Comparison of ENCODE assay signal across 18 cellular contexts in genomic region chr15:27685638-27686037, GRCh38.
DNase-seq lines count a peak whose midpoint lies in the region; ATAC-seq and TF ChIP-seq lines count a peak whose summit lies in the region.
"Had no signal": no experiment of that assay in that cellular context is flagged by ENCODE, and none has a peak within 500 bp of the region (broad histone marks: within the 10 kb centered on the region; RNA-seq: fewer than 3 reads in every experiment).

No MANE protein-coding gene starts in this region.

- H3K36me3 Mint-ChIP-seq in GM23338 (ENCODE audit: low read depth): no peaks in the 10 kb centered on the region; the same call in 2 of the 3 replicates
- H3K36me3 Mint-ChIP-seq: CD4-positive, alpha-beta memory T cell had no signal

- ATAC-seq in GM23338 (no peak), gastroesophageal sphincter (no peak)

- H3K27me3 ChIP-seq in GM23338 (ENCODE audit: insufficient read depth) (no peaks in the 10 kb centered on the region), neural cell (ENCODE audit: insufficient read depth, low read depth, low read length) (no peaks in the 10 kb centered on the region), gastroesophageal sphincter (no peaks in the 10 kb centered on the region)

- H2AFZ ChIP-seq in GM23338 (0 out of 2 replicates have a peak overlapping the region, but pooled peaks have one; percentile 47), neural cell (ENCODE audit: low read depth, low read length) (no peak overlapping the region)

- H3K27ac Mint-ChIP-seq in GM23338: no peak overlapping the region
- H3K27ac Mint-ChIP-seq: CD4-positive, alpha-beta memory T cell; HFFc6 had no signal

- TF ChIP-seq EP300 in neural cell (conservative IDR thresholded peaks at IDR 0.05; ENCODE audit: poor library complexity, severe bottlenecking) (peak; percentile 99), gastroesophageal sphincter (IDR thresholded peaks at IDR 0.05) (no peak)

- H3K27ac ChIP-seq in GM23338 (ENCODE audit: low read depth) (no peak overlapping the region), coronary artery (no peak overlapping the region), neural cell (ENCODE audit: low read length) (peak overlapping the region; percentile 75), gastroesophageal sphincter (no peak overlapping the region), substantia nigra (ENCODE audit: low read depth, low read length, poor library complexity, severe bottlenecking) (no peak overlapping the region)

- H3K4me1 ChIP-seq in GM23338 (ENCODE audit: insufficient read depth) (no peaks in the 10 kb centered on the region), gastroesophageal sphincter (no peaks in the 10 kb centered on the region)
- H3K4me1 ChIP-seq: HAP-1 had no signal

- H3K27me3 Mint-ChIP-seq in GM23338 (ENCODE audit: insufficient read depth, low read depth, poor library complexity): no peaks in the 10 kb centered on the region
- H3K27me3 Mint-ChIP-seq: CD4-positive, alpha-beta memory T cell had no signal

- TF ChIP-seq CTCF in GM23338 (conservative IDR thresholded peaks at IDR 0.05; ENCODE audit: low read depth in 2 of 2): no peak
- no peak for TF ChIP-seq CTCF in coronary artery (IDR thresholded peaks at IDR 0.05)
- TF ChIP-seq CTCF in neural cell (IDR thresholded peaks at IDR 0.05; ENCODE audit: poor library complexity, severe bottlenecking): peak; percentile 50
- no peak for TF ChIP-seq CTCF in gastroesophageal sphincter (IDR thresholded peaks at IDR 0.05)

- H3K9me3 Mint-ChIP-seq in GM23338: no peaks in the 10 kb centered on the region; the same call in 1 of the 3 replicates

- WGBS in gastroesophageal sphincter (ENCODE audit: low coverage in 1 of 2), 2 donors: 90 to 93% methylated on average over 5 to 6 of the region's 6 CpGs

- H3K9me3 ChIP-seq in neural cell (ENCODE audit: low read length) (no peaks in the 10 kb centered on the region), gastroesophageal sphincter (no peaks in the 10 kb centered on the region)
- H3K9me3 ChIP-seq: HAP-1 had no signal

- peak; percentile 64 for TF ChIP-seq RAD21 in neural cell (conservative IDR thresholded peaks at IDR 0.05)

- H3K79me2 ChIP-seq in GM23338 (replicated peaks; ENCODE audit: insufficient read depth) (no peaks in the 10 kb centered on the region), neural cell (replicated peaks; ENCODE audit: insufficient read depth, low read length) (no peaks in the 10 kb centered on the region)

- H3K4me2 ChIP-seq in GM23338 (no peak overlapping the region), neural cell (ENCODE audit: low read length) (no peak overlapping the region)

- no peak overlapping the region for H3K4me3 ChIP-seq in GM23338
- H3K4me3 ChIP-seq in coronary artery: no peak overlapping the region
- H3K4me3 ChIP-seq in neural cell (ENCODE audit: low read length): peak overlapping the region; percentile 31
- no peak overlapping the region for H3K4me3 ChIP-seq in gastroesophageal sphincter
- H3K4me3 ChIP-seq: HAP-1 had no signal

- TF ChIP-seq POLR2A in gastroesophageal sphincter (IDR thresholded peaks at IDR 0.05): no peak

- H3K4me3 Mint-ChIP-seq in GM23338: no peak overlapping the region
- H3K4me3 Mint-ChIP-seq: CD4-positive, alpha-beta memory T cell; HFFc6 had no signal

- H3K9ac ChIP-seq in neural cell (ENCODE audit: low read length): peak overlapping the region; percentile 26

- H4K20me1 ChIP-seq in GM23338 (replicated peaks; ENCODE audit: insufficient read depth) (no peaks in the 10 kb centered on the region), neural cell (ENCODE audit: insufficient read depth) (no peaks in the 10 kb centered on the region)

- no peaks in the 10 kb centered on the region for H3F3A ChIP-seq in GM23338 (replicated peaks; ENCODE audit: low read depth)
- peaks cover 3% of the 10 kb centered on the region for H3F3A ChIP-seq in neural cell (ENCODE audit: insufficient read depth, low read length, poor library complexity, severe bottlenecking)

- H3K9me2 ChIP-seq in GM23338 (ENCODE audit: insufficient read depth): peaks cover 10% of the 10 kb centered on the region; the same call in 1 of the 2 replicates
- no peaks in the 10 kb centered on the region for H3K9me2 ChIP-seq in neural cell (ENCODE audit: insufficient read depth, low read length)

- H3K36me3 ChIP-seq in GM23338 (ENCODE audit: insufficient read depth): no peaks in the 10 kb centered on the region
- no peaks in the 10 kb centered on the region for H3K36me3 ChIP-seq in neural cell (ENCODE audit: insufficient read depth, low read length)
- no peaks in the 10 kb centered on the region for H3K36me3 ChIP-seq in gastroesophageal sphincter
- H3K36me3 ChIP-seq: HAP-1 had no signal

- H3K4me1 Mint-ChIP-seq in GM23338: peaks cover 11% of the 10 kb centered on the region; the same call in 2 of the 3 replicates
- H3K4me1 Mint-ChIP-seq: CD4-positive, alpha-beta memory T cell had no signal

- DNase-seq in GM23338 (ENCODE audit: low spot score): no peak
- DNase-seq in coronary artery (ENCODE audit: low spot score): peak; percentile 3
- no peak for DNase-seq in stimulated activated CD4-positive, alpha-beta T cell treated with anti-CD3 and anti-CD28 coated beads, Interleukin-4, amount 100 ng/mL, for 24 hours
- DNase-seq in substantia nigra (lab: John Stamatoyannopoulos, UW): no peak
- no peak for DNase-seq in HT-29 (ENCODE audit: low spot score)
- DNase-seq: 8988T; C1 segment of cervical spinal cord; Calu3; CD4-positive, alpha-beta memory T cell; COR-L47; DMS53; DMS79 treated with DMSO at 0.1 percent for 48 hours; GF-D8; GOT3; HFFc6 had no signal

TF ChIP-seq in GM23338, 12 proteins besides CTCF, POLR2A, EP300 and RAD21 (continues in another document):
- no peak for TF ChIP-seq ETS1 (IDR thresholded peaks at IDR 0.05)
- no peak for TF ChIP-seq NANOG (IDR thresholded peaks at IDR 0.05; ENCODE audit: borderline replicate concordance)
- TF ChIP-seq JUNB (IDR thresholded peaks at IDR 0.05; ENCODE audit: unreplicated experiment): no peak
- TF ChIP-seq CREB1 (CRISPR knock-in tag; IDR thresholded peaks at IDR 0.05; ENCODE audit: low read depth): no peak

TF ChIP-seq in neural cell, 6 proteins besides CTCF, POLR2A, EP300 and RAD21:
- TF ChIP-seq POLR2AphosphoS5 (IDR thresholded peaks at IDR 0.05) (peak; percentile 87), TAF1 (IDR thresholded peaks at IDR 0.05; ENCODE audit: low read depth) (no peak), REST (IDR thresholded peaks at IDR 0.05; ENCODE audit: borderline replicate concordance) (peak; percentile 99), SMC3 (conservative IDR thresholded peaks at IDR 0.05; ENCODE audit: poor library complexity) (peak; percentile 55), EZH2 (IDR thresholded peaks at IDR 0.05; ENCODE audit: borderline replicate concordance, insufficient read depth, low read length, poor library complexity, severe bottlenecking) (no peak), MXI1 (conservative IDR thresholded peaks at IDR 0.05; ENCODE audit: poor library complexity, severe bottlenecking) (peak; percentile 40)
TF ChIP-seq in neural cell: peak in this region for 4.
